ENCODE assay signal across 8 cellular contexts in genomic region chr21:29025328-29025713, GRCh38. TPM values are rescaled to one million over a fixed set of nuclear protein-coding genes. Genes with fewer than 3 reads are reported as not detected.
A peak's percentile ranks its signal among the peaks of the same experiment; 100 is the strongest.
DNase-seq lines count a peak whose midpoint lies in the region; ATAC-seq, FAIRE-seq and TF ChIP-seq lines count a peak whose summit lies in the region.

No MANE protein-coding gene starts in this region.

- TF ChIP-seq CTCF in RWPE1 (conservative IDR thresholded peaks at IDR 0.05; ENCODE audit: low read depth): no peak
- TF ChIP-seq CTCF in epithelial cell of proximal tubule (conservative IDR thresholded peaks at IDR 0.05; ENCODE audit: low read depth, low read length): no peak
- no peak for TF ChIP-seq CTCF in omental fat pad (IDR thresholded peaks at IDR 0.05)

- peak; percentile 36 for FAIRE-seq in GM18507 (lab: Jason Lieb, UNC)

- CTCF ChIA-PET in RWPE1 (lab: Yijun Ruan, JAX): no interaction called here

- DNase-seq in GM18507 (ENCODE audit: extremely low spot score, insufficient read length, low read depth) (no peak), RWPE1 (ENCODE audit: low spot score) (peak; percentile 17), epithelial cell of proximal tubule (ENCODE audit: low read depth) (no peak), omental fat pad (ENCODE audit: low spot score) (no peak)
- DNase-seq in activated CD8-positive, alpha-beta memory T cell treated with anti-CD3 and anti-CD28 coated beads, Interleukin-2, amount 50 U/mL, for 48 hours: no peak

- POLR2A ChIA-PET in RWPE1 (lab: Yijun Ruan, JAX; ENCODE audit: low non-redundant PET): interaction anchor here (2.1 kb wide), 1 partner anchor 23 kb away, joined by 7 read pairs; no protein-coding TSS in a partner anchor

- peak; percentile 43 for ATAC-seq in omental fat pad (ENCODE audit: low FRiP score)
- no peak for ATAC-seq in GM18858 (IDR thresholded peaks at IDR 0.05; ENCODE audit: unreplicated experiment)
- ATAC-seq in HG03135 (IDR thresholded peaks at IDR 0.05; ENCODE audit: unreplicated experiment): no peak
- no peak for ATAC-seq in GM21576 (IDR thresholded peaks at IDR 0.05; ENCODE audit: unreplicated experiment)

- peak overlapping the region; percentile 91 for H3K27ac ChIP-seq in RWPE1

- peak overlapping the region; percentile 86 for H3K4me3 ChIP-seq in epithelial cell of proximal tubule (ENCODE audit: low read depth, low read length)

RNA-seq across cellular contexts. Expression of gene USP16, which starts 0.9 kb away (rescaled TPM):
- total RNA-seq in epithelial cell of proximal tubule: 20.7 and 30.5 TPM in 2 replicates
- total RNA-seq in omental fat pad: 10 to 100 TPM; 36.2 to 46.2 (median 39.5) TPM

RNA-seq across cellular contexts. Expression of gene RWDD2B, which starts 6.2 kb away (rescaled TPM):
- total RNA-seq in epithelial cell of proximal tubule (4.4 and 9.8 TPM in 2 replicates), omental fat pad (10 to 100 TPM in 3 of 4 donors, 1 to 10 TPM in 1; 5.2 to 15.5 (median 14.0) TPM)

RNA-seq across cellular contexts. Expression of gene LTN1, which starts 32.6 kb away (rescaled TPM):
- total RNA-seq in epithelial cell of proximal tubule (18.0 and 21.4 TPM in 2 replicates), omental fat pad (10 to 100 TPM; 20.5 to 27.9 (median 21.4) TPM)

RNA-seq across cellular contexts. Expression of gene CCT8, which starts 48.1 kb away (rescaled TPM):
- total RNA-seq in epithelial cell of proximal tubule (282 and 394 TPM in 2 replicates), omental fat pad (100 to 1,000 TPM in 3 of 4 donors, 10 to 100 TPM in 1; 68.9 to 132 (median 113) TPM)
